Comparison of ENCODE assay signal across 8 cellular contexts in the genomic region with DNA sequence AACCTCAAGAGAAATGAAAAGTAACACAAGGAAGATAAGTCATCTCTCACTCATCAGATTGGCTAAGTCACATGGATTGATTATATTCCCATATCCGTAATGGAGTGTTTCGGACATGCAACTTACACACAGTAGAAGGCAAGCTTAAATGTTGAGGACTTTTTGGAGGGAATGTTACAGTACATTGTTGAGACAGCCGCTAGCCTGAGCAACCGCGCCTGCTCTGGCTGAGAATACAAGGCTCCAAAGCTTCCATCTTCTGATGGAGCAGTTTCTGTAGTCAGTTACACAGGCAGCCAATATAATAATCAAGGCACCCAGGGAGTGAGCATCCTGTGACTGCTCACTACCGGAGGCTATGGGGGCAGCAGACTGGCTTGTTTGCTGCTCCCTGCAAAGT. TPM values are rescaled to one million over a fixed set of nuclear protein-coding genes. Genes with fewer than 3 reads are reported as not detected.
DNase-seq lines count a peak whose midpoint lies in the region; ATAC-seq, FAIRE-seq and TF ChIP-seq lines count a peak whose summit lies in the region.

No MANE protein-coding gene starts in this region.

- H3K4me1 Mint-ChIP-seq in T-helper 2 cell treated with Interferon-gamma antibody and Interleukin-4, amounts not matched to agents 5 μg/mL and 100 μg/mL, for 36 hours (ENCODE audit: low read depth): peaks cover 21% of the 10 kb centered on the region

- 33% methylated on average over 6 of the region's 6 CpGs for WGBS in right cardiac atrium

- TF ChIP-seq CTCF in VCaP (conservative IDR thresholded peaks at IDR 0.05): no peak

- H3K4me1 ChIP-seq in right cardiac atrium (ENCODE audit: control insufficient read depth, insufficient read depth, low read length) (no peaks in the 10 kb centered on the region), stomach smooth muscle (ENCODE audit: control insufficient read depth, insufficient read depth, low read length) (peaks cover 18% of the 10 kb centered on the region)

- intact Hi-C loops in right cardiac atrium (cut with DNase I): loop anchor here in 1 of 4 donors (5.0 kb wide), 1 partner anchor 41 kb away; the partner anchor contains the start of gene IFT88

- peak overlapping the region; percentile 80 for H3K9ac ChIP-seq in stomach smooth muscle (ENCODE audit: low read length in 2 of 2)

- H3K9me3 Mint-ChIP-seq in T-helper 2 cell treated with Interferon-gamma antibody and Interleukin-4, amounts not matched to agents 5 μg/mL and 100 μg/mL, for 36 hours: peaks cover 13% of the 10 kb centered on the region

- H3K4me3 ChIP-seq in right cardiac atrium (ENCODE audit: low read length): peak overlapping the region; percentile 84
- peak overlapping the region; percentile 93 to 95 for H3K4me3 ChIP-seq in stomach smooth muscle (ENCODE audit: low read length in 2 of 2)

- H3K9me3 ChIP-seq in right cardiac atrium (ENCODE audit: control insufficient read depth, low read length) (no peaks in the 10 kb centered on the region), stomach smooth muscle (ENCODE audit: control insufficient read depth in 2 of 2, low read length in 2 of 2) (no peaks in the 10 kb centered on the region)

- peak overlapping the region; percentile 87 for H3K27ac Mint-ChIP-seq in T-helper 2 cell treated with Interferon-gamma antibody and Interleukin-4, amounts not matched to agents 5 μg/mL and 100 μg/mL, for 36 hours

- peaks cover 4% of the 10 kb centered on the region for H3K36me3 Mint-ChIP-seq in T-helper 2 cell treated with Interferon-gamma antibody and Interleukin-4, amounts not matched to agents 5 μg/mL and 100 μg/mL, for 36 hours (ENCODE audit: low read depth)

- ATAC-seq in right cardiac atrium: peak in 1 of 2 donors; percentile 8

- peak overlapping the region; percentile 87 for H3K27ac ChIP-seq in VCaP
- H3K27ac ChIP-seq in right cardiac atrium (ENCODE audit: low read length): peak overlapping the region; percentile 53
- no peak overlapping the region for H3K27ac ChIP-seq in stomach smooth muscle (ENCODE audit: low read length)

- H3K27me3 ChIP-seq in right cardiac atrium (ENCODE audit: control insufficient read depth, insufficient read depth) (no peaks in the 10 kb centered on the region), stomach smooth muscle (ENCODE audit: control insufficient read depth in 1 of 2, insufficient read depth in 2 of 2, low read length in 2 of 2) (no peaks in the 10 kb centered on the region)

- no peaks in the 10 kb centered on the region for H3K27me3 Mint-ChIP-seq in T-helper 2 cell treated with Interferon-gamma antibody and Interleukin-4, amounts not matched to agents 5 μg/mL and 100 μg/mL, for 36 hours (ENCODE audit: low read depth)

- FAIRE-seq in frontal cortex (lab: Jason Lieb, UNC): no peak
- FAIRE-seq in H54 (lab: Jason Lieb, UNC): no peak

- H3K4me3 Mint-ChIP-seq in T-helper 2 cell treated with Interferon-gamma antibody and Interleukin-4, amounts not matched to agents 5 μg/mL and 100 μg/mL, for 36 hours: peak overlapping the region; percentile 84

- no peak for DNase-seq in T-helper 2 cell treated with Interferon-gamma antibody and Interleukin-4, amounts not matched to agents 5 μg/mL and 100 μg/mL, for 36 hours (ENCODE audit: low spot score)
- DNase-seq in T-helper 2 cell (no peak), right cardiac atrium (no peak), frontal cortex (ENCODE audit: low spot score in 2 of 2) (no peak), H54 (ENCODE audit: insufficient read length, low spot score) (no peak), SW480 (ENCODE audit: low spot score) (no peak)

- H3K36me3 ChIP-seq in stomach smooth muscle (ENCODE audit: control insufficient read depth in 2 of 2, insufficient read depth in 2 of 2, low read length in 2 of 2): no peaks in the 10 kb centered on the region

- no peak for TF ChIP-seq POLR2A in H54 (IDR thresholded peaks at IDR 0.05; ENCODE audit: low read depth, low read length)

RNA-seq across cellular contexts. Expression of gene CRYL1, which starts 1.0 kb away (rescaled TPM):
- 10 to 100 TPM; 33.0 to 41.8 (median 33.3) TPM for total RNA-seq in right cardiac atrium
- 29.3 TPM for polyA plus RNA-seq in right cardiac atrium
- 14.3 TPM for total RNA-seq in frontal cortex

RNA-seq across cellular contexts. Expression of gene IFT88, which starts 40.3 kb away (rescaled TPM):
- total RNA-seq in right cardiac atrium: 10 to 100 TPM in 2 of 4 donors, 1 to 10 TPM in 2; 9.3 to 12.9 (median 10.1) TPM
- polyA plus RNA-seq in right cardiac atrium: 5.8 TPM
- total RNA-seq in frontal cortex: 23.6 TPM
